In the genomic region with DNA sequence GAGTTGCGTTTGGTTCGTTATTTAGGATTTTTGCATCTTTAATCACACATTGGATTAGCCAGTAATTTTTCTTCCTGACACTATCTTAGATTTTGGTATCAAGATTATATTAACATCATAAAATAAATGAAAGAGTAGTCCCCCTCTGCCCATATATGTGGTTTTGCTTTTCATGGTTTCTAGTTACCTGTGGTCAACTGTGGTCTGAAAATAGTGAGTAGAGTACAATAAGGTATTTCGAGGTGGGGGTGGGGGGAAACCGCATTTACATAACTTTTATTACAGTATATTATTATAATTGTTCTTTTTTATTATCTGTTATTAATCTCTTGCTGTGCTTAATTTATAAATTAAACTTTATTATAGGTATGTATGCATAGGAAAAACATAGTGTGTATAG, we compare ENCODE assay signal across 10 cellular contexts.
"Had no signal": no experiment of that assay in that cellular context is flagged by ENCODE, and none has a peak within 500 bp of the region (broad histone marks: within the 10 kb centered on the region; RNA-seq: fewer than 3 reads in every experiment).

No MANE protein-coding gene starts in this region.

- ATAC-seq: HCT116, K562 had no signal

- H3K27ac ChIP-seq: GM23248 had no signal

- H3K9me3 ChIP-seq: HAP-1 had no signal

- H3K36me3 ChIP-seq: HAP-1 had no signal

- DNase-seq: GM23248, GOT3, H7, HFFc6, IMR-90, KG1 had no signal

- H3K9ac ChIP-seq: GM23248 had no signal

- FAIRE-seq: HTR-8/SVneo, K562 had no signal

- H3K4me3 ChIP-seq: GM23248, HAP-1, K562 had no signal

- H2AFZ ChIP-seq: GM23248 had no signal
